ENCODE assay signal across 2 cellular contexts in the genomic region with DNA sequence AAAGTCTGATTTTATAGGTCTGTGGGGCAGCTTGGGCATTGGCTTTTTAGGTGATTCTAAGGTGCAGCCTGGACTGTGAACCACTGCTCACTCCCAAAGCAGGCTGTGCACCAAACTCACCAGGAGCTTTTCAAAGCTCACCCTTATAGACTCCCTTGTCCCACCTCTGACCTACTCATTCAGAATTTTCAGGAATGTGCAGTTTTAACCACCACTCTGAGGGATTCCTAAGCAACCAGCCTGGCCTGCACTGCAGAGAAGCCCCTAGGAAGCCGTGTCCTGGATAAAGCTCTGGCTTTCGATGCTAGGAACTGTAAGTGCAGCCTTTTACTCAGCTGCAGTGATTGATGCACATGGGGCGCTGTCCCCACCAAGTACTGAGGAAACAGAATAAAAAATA.
TF ChIP-seq lines count a peak whose summit lies in the region.

No MANE protein-coding gene starts in this region.

TF ChIP-seq in SK-N-SH treated with all-trans-retinoic acid at 6 μM for 48 hours, 23 proteins besides CTCF, POLR2A, EP300 and RAD21 (continued from another document):
- TF ChIP-seq TSHZ2 (CRISPR knock-in tag; IDR thresholded peaks at IDR 0.05), result no peak
- no peak for TF ChIP-seq PPARA (CRISPR knock-in tag; IDR thresholded peaks at IDR 0.05; ENCODE audit: borderline replicate concordance)
- no peak for TF ChIP-seq TCF4 (CRISPR knock-in tag; IDR thresholded peaks at IDR 0.05; ENCODE audit: borderline replicate concordance)
- no peak for TF ChIP-seq CSDC2 (CRISPR knock-in tag; IDR thresholded peaks at IDR 0.05)
- TF ChIP-seq PATZ1 (CRISPR knock-in tag; IDR thresholded peaks at IDR 0.05; ENCODE audit: borderline replicate concordance), result no peak
- no peak for TF ChIP-seq ZFP3 (CRISPR knock-in tag; IDR thresholded peaks at IDR 0.05)
- no peak for TF ChIP-seq OSR1 (CRISPR knock-in tag; IDR thresholded peaks at IDR 0.05)
- no peak for TF ChIP-seq ISL1 (CRISPR knock-in tag; IDR thresholded peaks at IDR 0.05)
- no peak for TF ChIP-seq CREB5 (CRISPR knock-in tag; IDR thresholded peaks at IDR 0.05; ENCODE audit: low read depth)
- TF ChIP-seq ZNF565 (CRISPR knock-in tag; conservative IDR thresholded peaks at IDR 0.05; ENCODE audit: low read depth), result no peak
- TF ChIP-seq POU6F1 (CRISPR knock-in tag; IDR thresholded peaks at IDR 0.05; ENCODE audit: borderline replicate concordance, low read depth), result no peak
- TF ChIP-seq RARB (CRISPR knock-in tag; IDR thresholded peaks at IDR 0.05), result no peak
- TF ChIP-seq ZC3H10 (CRISPR knock-in tag; IDR thresholded peaks at IDR 0.05), result no peak
- no peak for TF ChIP-seq SNAI2 (CRISPR knock-in tag; IDR thresholded peaks at IDR 0.05)
- no peak for TF ChIP-seq TOX (CRISPR knock-in tag; IDR thresholded peaks at IDR 0.05; ENCODE audit: borderline replicate concordance)
- TF ChIP-seq ZFP30 (CRISPR knock-in tag; IDR thresholded peaks at IDR 0.05), result no peak
- TF ChIP-seq ZNF70 (CRISPR knock-in tag; IDR thresholded peaks at IDR 0.05), result no peak
- TF ChIP-seq ZNF8 (CRISPR knock-in tag; IDR thresholded peaks at IDR 0.05), result no peak

TF ChIP-seq in SK-N-SH, 30 proteins besides CTCF, POLR2A, EP300 and RAD21:
- TF ChIP-seq, protein P1, sequence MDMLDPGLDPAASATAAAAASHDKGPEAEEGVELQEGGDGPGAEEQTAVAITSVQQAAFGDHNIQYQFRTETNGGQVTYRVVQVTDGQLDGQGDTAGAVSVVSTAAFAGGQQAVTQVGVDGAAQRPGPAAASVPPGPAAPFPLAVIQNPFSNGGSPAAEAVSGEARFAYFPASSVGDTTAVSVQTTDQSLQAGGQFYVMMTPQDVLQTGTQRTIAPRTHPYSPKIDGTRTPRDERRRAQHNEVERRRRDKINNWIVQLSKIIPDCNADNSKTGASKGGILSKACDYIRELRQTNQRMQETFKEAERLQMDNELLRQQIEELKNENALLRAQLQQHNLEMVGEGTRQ (IDR thresholded peaks at IDR 0.05; ENCODE audit: borderline replicate concordance, low read depth, low read length), result no peak
